14 cellular contexts compared by ENCODE assay signal in the genomic region with DNA sequence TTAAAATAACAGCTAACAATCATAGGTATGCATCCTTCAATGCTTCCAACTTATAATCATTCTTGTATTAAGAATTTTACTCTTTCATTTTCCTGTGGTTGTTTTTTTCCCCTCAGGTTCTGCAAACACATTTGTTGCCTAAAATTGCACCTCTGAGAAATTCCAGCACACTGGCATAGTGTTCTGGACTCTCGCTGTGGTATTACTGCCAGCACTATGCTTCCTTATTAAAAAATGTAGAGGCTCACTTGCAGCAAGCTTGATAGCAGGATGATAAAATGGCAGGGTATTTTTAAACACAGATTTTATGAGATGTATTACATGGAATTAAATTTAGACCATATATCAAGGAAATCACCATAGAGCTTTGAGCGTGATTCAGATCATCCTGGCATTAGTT.
DNase-seq lines count a peak whose midpoint lies in the region; ATAC-seq and TF ChIP-seq lines count a peak whose summit lies in the region.
"Had no signal": no experiment of that assay in that cellular context is flagged by ENCODE, and none has a peak within 500 bp of the region (broad histone marks: within the 10 kb centered on the region; RNA-seq: fewer than 3 reads in every experiment).

No MANE protein-coding gene starts in this region.

- peak; percentile 22 to 57 for ATAC-seq in left cardiac atrium
- no peak for ATAC-seq in left ventricle myocardium superior
- no peak for ATAC-seq in thoracic aorta (ENCODE audit: insufficient number of reproducible peaks, low FRiP score, low read depth)
- no peak for ATAC-seq in sciatic nerve
- ATAC-seq in HG03520 (IDR thresholded peaks at IDR 0.05; ENCODE audit: unreplicated experiment), result no peak

- H3K27ac ChIP-seq in ascending aorta (peak overlapping the region; percentile 28 to 30), thoracic aorta (peak overlapping the region; percentile 14 to 44)

- intact Hi-C loops in left cardiac atrium (cut with DNase I) (no loop called here), left ventricle myocardium superior (cut with micrococcal nuclease) (no loop called here), ascending aorta (cut with DNase I) (no loop called here), sciatic nerve (cut with DNase I) (no loop called here)

- H3K36me3 ChIP-seq in ascending aorta (no peaks in the 10 kb centered on the region), thoracic aorta (no peaks in the 10 kb centered on the region)
- H3K36me3 ChIP-seq: HAP-1 had no signal

- peaks cover 0 to 16% of the 10 kb centered on the region in 2 donors for H3K4me1 ChIP-seq in ascending aorta
- H3K4me1 ChIP-seq in thoracic aorta (ENCODE audit: control insufficient read depth in 1 of 2, low read depth in 2 of 2), result peaks cover 7 to 25% of the 10 kb centered on the region in 2 donors
- H3K4me1 ChIP-seq: HAP-1 had no signal

- DNase-seq in left cardiac atrium (no peak), left ventricle myocardium superior (no peak), ascending aorta (ENCODE audit: low spot score in 2 of 2) (no peak), thoracic aorta (ENCODE audit: low spot score) (no peak), sciatic nerve (ENCODE audit: low spot score) (no peak)
- DNase-seq: C1 segment of cervical spinal cord; CD4-positive, alpha-beta memory T cell; COR-L47; DMS153; DND-41; GOT3; HFFc6 had no signal

- H3K27me3 ChIP-seq in ascending aorta (no peaks in the 10 kb centered on the region), thoracic aorta (replicated peaks; ENCODE audit: insufficient read depth) (no peaks in the 10 kb centered on the region)

- TF ChIP-seq CTCF in ascending aorta (IDR thresholded peaks at IDR 0.05) (no peak), thoracic aorta (IDR thresholded peaks at IDR 0.05) (no peak)

- no peaks in the 10 kb centered on the region for H3K9me3 ChIP-seq in ascending aorta
- H3K9me3 ChIP-seq in thoracic aorta, result no peaks in the 10 kb centered on the region
- H3K9me3 ChIP-seq: HAP-1 had no signal

- H3K4me3 ChIP-seq in ascending aorta (no peak overlapping the region), thoracic aorta (no peak overlapping the region)
- H3K4me3 ChIP-seq: HAP-1 had no signal

Comparison
In these comparisons a context has a peak if more than half of its experiments do, and no peak if none do; other contexts are left out.
1. ATAC-seq: peak in left cardiac atrium (2 of 2); none in left ventricle myocardium superior (single experiment), thoracic aorta (single experiment), sciatic nerve (single experiment) and HG03520 (single experiment).